Comparison of ENCODE assay signal across 14 cellular contexts in the genomic region with DNA sequence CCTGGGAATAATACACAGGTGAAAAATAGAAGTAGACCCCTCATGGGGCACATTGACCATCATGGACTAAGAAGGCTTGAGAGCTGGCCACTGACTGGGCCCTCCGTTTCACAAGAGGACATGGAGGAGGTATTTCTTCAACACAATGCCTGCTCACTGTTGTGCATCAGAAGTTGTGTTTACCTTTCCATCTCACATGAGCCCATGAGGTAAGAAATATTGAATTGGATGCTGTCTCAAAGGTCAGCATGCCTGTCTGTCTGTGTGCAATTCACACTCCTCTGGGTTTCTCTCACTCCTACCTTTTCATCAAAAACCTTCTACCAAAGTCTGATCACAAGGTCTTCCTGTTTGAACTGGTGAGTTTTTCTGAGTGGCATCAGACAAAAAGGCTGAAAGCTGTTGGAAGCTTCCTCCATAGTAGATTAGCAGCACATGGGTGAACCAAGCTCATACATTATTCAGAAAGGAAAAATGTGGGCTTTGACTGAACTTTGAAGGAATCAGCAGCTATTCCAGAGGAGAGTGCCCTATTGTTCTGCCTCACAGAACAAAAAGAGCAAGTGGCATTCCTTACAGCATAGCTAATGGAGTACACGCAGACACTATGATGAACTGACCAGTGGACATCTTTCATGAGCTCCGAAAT.
DNase-seq lines count a peak whose midpoint lies in the region; ATAC-seq and TF ChIP-seq lines count a peak whose summit lies in the region.
"Had no signal": no experiment of that assay in that cellular context is flagged by ENCODE, and none has a peak within 500 bp of the region (broad histone marks: within the 10 kb centered on the region; RNA-seq: fewer than 3 reads in every experiment).

No MANE protein-coding gene starts in this region.

- H3K4me3 ChIP-seq in kidney epithelial cell (ENCODE audit: low read depth, low read length): no peak overlapping the region
- H3K4me3 ChIP-seq in lower lobe of right lung: no peak overlapping the region
- H3K4me3 ChIP-seq: tibial nerve had no signal

- intact Hi-C loops in lower lobe of right lung (cut with DNase I): no loop called here

- peak; percentile 23 for DNase-seq in HuH-7 (ENCODE audit: low spot score)
- DNase-seq in dedifferentiated amniotic fluid mesenchymal stem cell (ENCODE audit: extremely low spot score): peak; percentile 49
- DNase-seq in kidney epithelial cell (ENCODE audit: low read depth): peak; percentile 82
- DNase-seq in renal cortical epithelial cell (ENCODE audit: low read depth): peak; percentile 87
- DNase-seq in lower lobe of right lung: no peak
- DNase-seq in NCI-H2107 treated with DMSO at 0.1 percent for 48 hours (lab: John Stamatoyannopoulos, UW; ENCODE audit: unreplicated experiment): no peak
- no peak for DNase-seq in A172 (ENCODE audit: low spot score)
- DNase-seq: activated CD4-positive, alpha-beta T cell treated with anti-CD3 and anti-CD28 coated beads for 36 hours; activated naive CD8-positive, alpha-beta T cell treated with anti-CD3 and anti-CD28 coated beads, Interleukin-2, amount 10 ng/mL, durations not matched to agents 7 days and 5 days; activated T-cell treated with anti-CD3 and anti-CD28 coated beads for 4 hours; NCI-H1694; T-helper 2 cell had no signal

- ATAC-seq in HG02840 (IDR thresholded peaks at IDR 0.05; ENCODE audit: low FRiP score, unreplicated experiment) (no peak), lower lobe of right lung (no peak)
- ATAC-seq: activated CD4-positive, alpha-beta T cell treated with anti-CD3 and anti-CD28 coated beads for 36 hours had no signal

- H3K36me3 ChIP-seq in kidney epithelial cell (ENCODE audit: control insufficient read depth, insufficient read depth, low read length) (no peaks in the 10 kb centered on the region), lower lobe of right lung (no peaks in the 10 kb centered on the region)
- H3K36me3 ChIP-seq: tibial nerve had no signal

- no peak overlapping the region for H3K27ac ChIP-seq in lower lobe of right lung

- TF ChIP-seq CTCF in kidney epithelial cell (IDR thresholded peaks at IDR 0.05; ENCODE audit: insufficient read depth, low read length, poor library complexity, severe bottlenecking) (no peak), lower lobe of right lung (IDR thresholded peaks at IDR 0.05) (no peak)

- H3K4me1 ChIP-seq in lower lobe of right lung: no peaks in the 10 kb centered on the region

- H3K27me3 ChIP-seq in kidney epithelial cell (ENCODE audit: control insufficient read depth, insufficient read depth, low read length) (no peaks in the 10 kb centered on the region), lower lobe of right lung (ENCODE audit: low read depth) (no peaks in the 10 kb centered on the region)
- H3K27me3 ChIP-seq: tibial nerve had no signal

- no peaks in the 10 kb centered on the region for H3K9me3 ChIP-seq in lower lobe of right lung
- H3K9me3 ChIP-seq: tibial nerve had no signal

Comparison
In these comparisons a context has a peak if more than half of its experiments do, and no peak if none do; other contexts are left out.
1. DNase-seq: peak in HuH-7 (single experiment), dedifferentiated amniotic fluid mesenchymal stem cell (single experiment), kidney epithelial cell (single experiment) and renal cortical epithelial cell (single experiment); none in lower lobe of right lung (single experiment), NCI-H2107 treated with DMSO at 0.1 percent for 48 hours (single experiment) and A172 (single experiment).